ENCODE assay signal across 25 cellular contexts in the genomic region with DNA sequence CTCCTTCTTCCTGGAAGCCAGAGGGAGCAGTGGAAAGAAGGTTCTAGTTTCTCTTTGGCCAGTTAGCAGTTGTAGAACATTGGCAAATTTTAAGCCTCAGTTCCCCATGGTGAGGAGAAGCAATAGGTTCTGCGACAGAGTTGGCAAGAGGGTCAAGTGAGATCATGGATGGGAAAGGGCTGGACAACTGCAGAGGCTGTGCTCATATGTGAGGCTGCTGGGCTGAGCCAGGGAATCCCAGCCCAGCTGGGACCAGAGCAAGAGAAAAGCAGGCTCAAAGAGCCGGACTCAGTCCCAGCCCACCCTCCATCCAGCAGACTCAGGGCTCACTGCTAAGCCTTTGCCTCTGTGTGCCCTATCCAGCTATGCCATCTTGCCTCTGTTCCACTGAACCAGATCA.
"Had no signal": no experiment of that assay in that cellular context is flagged by ENCODE, and none has a peak within 500 bp of the region (broad histone marks: within the 10 kb centered on the region; RNA-seq: fewer than 3 reads in every experiment).

No MANE protein-coding gene starts in this region.

- H3K27me3 ChIP-seq: Peyer's patch had no signal

- H3K36me3 ChIP-seq: breast epithelium, Peyer's patch had no signal

- ATAC-seq: activated CD4-positive, alpha-beta T cell treated with anti-CD3 and anti-CD28 coated beads for 36 hours; activated CD8-positive, alpha-beta T cell treated with anti-CD3 and anti-CD28 coated beads for 36 hours; T-helper 17 cell had no signal

- H3K27ac ChIP-seq: breast epithelium, Peyer's patch, RWPE1 had no signal

- FAIRE-seq: TTC549 had no signal

- DNase-seq: activated CD4-positive, alpha-beta T cell treated with anti-CD3 and anti-CD28 coated beads for 36 hours; activated CD4-positive, CD25-positive, alpha-beta regulatory T cell; activated CD8-positive, alpha-beta memory T cell treated with anti-CD3 and anti-CD28 coated beads, Interleukin-2, amount 50 U/mL, for 4 hours; activated CD8-positive, alpha-beta T cell treated with anti-CD3 and anti-CD28 coated beads for 36 hours; activated effector memory CD4-positive, alpha-beta T cell treated with Interleukin-2 at 50 U/mL for 16 hours; activated naive CD4-positive, alpha-beta T cell; activated T-cell treated with anti-CD3 and anti-CD28 coated beads, Interleukin-2, amount 50 U/mL, for 1 hour; aorta; central memory CD4-positive, alpha-beta T cell; Kasumi-1; KBM-7; NCI-H1092 treated with DMSO at 0.1 percent for 48 hours; NCI-H1417 treated with DMSO at 0.1 percent for 48 hours; NCI-H1694 treated with DMSO at 0.1 percent for 48 hours; NCI-H2029 treated with DMSO at 0.1 percent for 48 hours; NCI-H510A treated with DMSO at 0.1 percent for 48 hours; NCI-H69; NK-92 treated with Interleukin-12 subunit alpha and Interleukin-12 subunit beta, amount 100 ng/mL, for 24 hours; Peyer's patch; SHP77 treated with DMSO at 0.1 percent for 48 hours; T-helper 17 cell; T-helper 9 cell had no signal

- H3K4me3 ChIP-seq: breast epithelium, Peyer's patch had no signal

- H3K4me1 ChIP-seq: breast epithelium, Peyer's patch had no signal
